In genomic region chr2:162839419-162839818, GRCh38 we compare ENCODE assay signal across 11 cellular contexts. TPM values are rescaled to one million over a fixed set of nuclear protein-coding genes. Genes with fewer than 3 reads are reported as not detected.
A peak's percentile ranks its signal among the peaks of the same experiment; 100 is the strongest.
DNase-seq lines count a peak whose midpoint lies in the region; ATAC-seq, FAIRE-seq and TF ChIP-seq lines count a peak whose summit lies in the region.
"Had no signal": no experiment of that assay in that cellular context is flagged by ENCODE, and none has a peak within 500 bp of the region (broad histone marks: within the 10 kb centered on the region; RNA-seq: fewer than 3 reads in every experiment).

No MANE protein-coding gene starts in this region.

- H3K27ac ChIP-seq in coronary artery, result no peak overlapping the region
- H3K27ac ChIP-seq: left ventricle myocardium inferior had no signal

- TF ChIP-seq CTCF in coronary artery (IDR thresholded peaks at IDR 0.05), result no peak

- no peaks in the 10 kb centered on the region for H3K36me3 ChIP-seq in H7 (replicated peaks; ENCODE audit: control insufficient read depth, insufficient read depth, low read length)
- H3K36me3 ChIP-seq: left ventricle myocardium inferior had no signal

- peaks cover 27% of the 10 kb centered on the region for H3K27me3 ChIP-seq in H7 (ENCODE audit: control insufficient read depth, insufficient read depth, low read length)

- DNase-seq in H7 (peak; percentile 35), NCI-H345 treated with DMSO at 0.1 percent for 48 hours (lab: John Stamatoyannopoulos, UW; ENCODE audit: unreplicated experiment) (peak; percentile 68), coronary artery (ENCODE audit: low spot score) (no peak), posterior cingulate gyrus (peak in 8 of 10 donors; percentile 12 to 94 (median 56)), HTR-8/SVneo (ENCODE audit: insufficient read length, low spot score) (no peak)
- DNase-seq: left ventricle myocardium inferior; NCI-H1048; stimulated activated CD4-positive, alpha-beta T cell treated with anti-CD3 and anti-CD28 coated beads, Interleukin-12 subunit alpha, Interleukin-12 subunit beta, amount 100 ng/mL, for 4 hours had no signal

- no peak for ATAC-seq in HG02798 (IDR thresholded peaks at IDR 0.05; ENCODE audit: poor library complexity, unreplicated experiment)
- ATAC-seq in HG02763 (IDR thresholded peaks at IDR 0.05; ENCODE audit: unreplicated experiment), result no peak
- ATAC-seq in GM18498 (IDR thresholded peaks at IDR 0.05; ENCODE audit: unreplicated experiment), result no peak

- H3K4me3 ChIP-seq in H7 (ENCODE audit: insufficient read depth, low read depth, low read length) (peak overlapping the region; percentile 52), coronary artery (peak overlapping the region; percentile 50)
- H3K4me3 ChIP-seq: left ventricle myocardium inferior had no signal

- intact Hi-C loops in posterior cingulate gyrus (cut with DNase I), result no loop called here

- no peak for FAIRE-seq in HTR-8/SVneo (lab: Jason Lieb, UNC)

RNA-seq across cellular contexts. Expression of gene KCNH7, which starts 0.9 kb away (rescaled TPM):
- total RNA-seq in H7 (2014; rRNA removed; shearing (Covaris generic)), result 0.03 and 0.59 TPM in 2 replicates

Comparison
In these comparisons a context has a peak if more than half of its experiments do, and no peak if none do; other contexts are left out.
1. DNase-seq: peak in H7 (single experiment), NCI-H345 treated with DMSO at 0.1 percent for 48 hours (single experiment) and posterior cingulate gyrus (8 of 10); none in coronary artery (single experiment) and HTR-8/SVneo (single experiment).